ENCODE assay signal across 19 cellular contexts in genomic region chr13:40604135-40604534, GRCh38.
"Had no signal": no experiment of that assay in that cellular context is flagged by ENCODE, and none has a peak within 500 bp of the region (broad histone marks: within the 10 kb centered on the region; RNA-seq: fewer than 3 reads in every experiment).

No MANE protein-coding gene starts in this region.

- H3K9me3 ChIP-seq: adrenal gland, esophagus muscularis mucosa, left lung, pancreas, tibial artery had no signal

- H3K4me3 ChIP-seq: adrenal gland, cardiac muscle cell, dorsolateral prefrontal cortex, esophagus muscularis mucosa, left lung, pancreas, tibial artery had no signal

- ATAC-seq: left lung, pancreas had no signal

- FAIRE-seq: pancreas, TTC549, urothelium cell line had no signal

- H3K27me3 ChIP-seq: adrenal gland, cardiac muscle cell, dorsolateral prefrontal cortex, esophagus muscularis mucosa, left lung, pancreas, tibial artery had no signal

- H3K27ac ChIP-seq: adrenal gland, cardiac muscle cell, dorsolateral prefrontal cortex, esophagus muscularis mucosa, left lung, pancreas, tibial artery had no signal

- H3K36me3 ChIP-seq: adrenal gland, cardiac muscle cell, esophagus muscularis mucosa, left lung, pancreas, tibial artery had no signal

- DNase-seq: activated B cell treated with CpG ODN at 0.5 μM for 24 hours; activated CD4-positive, alpha-beta T cell treated with anti-CD3 and anti-CD28 coated beads, Interleukin-2, amount 10 ng/mL, durations not matched to agents 7 days and 5 days; activated gamma-delta T cell; activated T-cell treated with anti-CD3 and anti-CD28 coated beads, Interleukin-2, amount 50 U/mL, for 1 hour; adrenal gland; dorsolateral prefrontal cortex; hippocampal formation; kidney; left lung; mammary epithelial cell; pancreas; retina; stimulated activated CD4-positive, alpha-beta T cell treated with anti-CD3 and anti-CD28 coated beads, Interleukin-12 subunit alpha, Interleukin-12 subunit beta, amount 100 ng/mL, for 4 hours; stimulated activated CD4-positive, alpha-beta T cell treated with anti-CD3 and anti-CD28 coated beads, Interleukin-2, amount 100 ng/mL, for 24 hours; tibial artery had no signal

- H3K27me3 Mint-ChIP-seq: activated B cell treated with CpG ODN at 0.5 μM for 24 hours; activated CD4-positive, alpha-beta T cell treated with anti-CD3 and anti-CD28 coated beads, Interleukin-2, amount 10 ng/mL, durations not matched to agents 7 days and 5 days had no signal

- H3K27ac Mint-ChIP-seq: activated B cell treated with CpG ODN at 0.5 μM for 24 hours; activated CD4-positive, alpha-beta T cell treated with anti-CD3 and anti-CD28 coated beads, Interleukin-2, amount 10 ng/mL, durations not matched to agents 7 days and 5 days had no signal

- H3K4me3 Mint-ChIP-seq: activated B cell treated with CpG ODN at 0.5 μM for 24 hours; activated CD4-positive, alpha-beta T cell treated with anti-CD3 and anti-CD28 coated beads, Interleukin-2, amount 10 ng/mL, durations not matched to agents 7 days and 5 days had no signal

- H3K9me3 Mint-ChIP-seq: activated B cell treated with CpG ODN at 0.5 μM for 24 hours had no signal
